20 cellular contexts compared by ENCODE assay signal in the genomic region with DNA sequence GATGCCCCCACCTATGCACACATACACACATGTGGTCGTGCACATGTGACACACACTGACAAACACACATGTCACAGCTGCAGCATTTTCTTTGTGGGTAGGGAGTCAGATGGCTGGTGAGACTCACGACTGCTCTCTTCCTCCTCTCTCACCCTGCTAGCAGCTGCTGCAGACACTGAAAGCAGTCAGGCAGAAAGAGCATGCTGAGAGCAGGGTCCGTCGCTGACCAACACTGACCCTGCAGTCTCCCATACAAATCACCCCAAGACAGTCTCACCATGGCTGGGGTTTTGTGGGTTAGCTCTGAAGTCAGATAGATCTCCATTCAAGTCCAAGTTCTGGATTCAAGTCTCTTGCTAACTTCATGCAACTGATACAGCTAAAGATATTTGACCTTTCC.
"Had no signal": no experiment of that assay in that cellular context is flagged by ENCODE, and none has a peak within 500 bp of the region (broad histone marks: within the 10 kb centered on the region; RNA-seq: fewer than 3 reads in every experiment).

No MANE protein-coding gene starts in this region.

- H3K4me3 ChIP-seq: esophagus muscularis mucosa, gastrocnemius medialis, lung, psoas muscle, sigmoid colon had no signal

- FAIRE-seq: colon, small intestine had no signal

- H3K27me3 Mint-ChIP-seq: dendritic cell treated with granulocyte-macrophage colony-stimulating factor and Interleukin-4, amounts not matched to agents 40 ng/mL and 50 ng/mL, for 4 days; effector memory CD8-positive, alpha-beta T cell had no signal

- H3K27ac ChIP-seq: epithelial cell of prostate, esophagus muscularis mucosa, gastrocnemius medialis, neutrophil, psoas muscle, sigmoid colon had no signal

- H3K9me3 ChIP-seq: esophagus muscularis mucosa, gastrocnemius medialis, neutrophil, psoas muscle, sigmoid colon had no signal

- H3K27me3 ChIP-seq: esophagus muscularis mucosa, gastrocnemius medialis, neutrophil, sigmoid colon had no signal

- DNase-seq: effector memory CD8-positive, alpha-beta T cell; gastrocnemius medialis; islet precursor cell; left ventricle myocardium superior; mesenchymal stem cell; midbrain; naive B cell; psoas muscle; sigmoid colon; small intestine; stimulated activated CD4-positive, alpha-beta T cell treated with anti-CD3 and anti-CD28 coated beads, Interleukin-12 subunit alpha, Interleukin-12 subunit beta, amount 100 ng/mL, for 4 hours; stimulated activated naive CD4-positive, alpha-beta T cell treated with Interleukin-2 at 50 U/mL for 16 hours; trophoblast cell had no signal

- H3K4me3 Mint-ChIP-seq: dendritic cell treated with granulocyte-macrophage colony-stimulating factor and Interleukin-4, amounts not matched to agents 40 ng/mL and 50 ng/mL, for 4 days; effector memory CD8-positive, alpha-beta T cell; naive B cell; nephron had no signal

- H3K27ac Mint-ChIP-seq: dendritic cell treated with granulocyte-macrophage colony-stimulating factor and Interleukin-4, amounts not matched to agents 40 ng/mL and 50 ng/mL, for 4 days; effector memory CD8-positive, alpha-beta T cell; naive B cell; nephron had no signal

- H3K36me3 ChIP-seq: esophagus muscularis mucosa, gastrocnemius medialis, neutrophil, sigmoid colon had no signal

- ATAC-seq: effector memory CD8-positive, alpha-beta T cell; gastrocnemius medialis; left ventricle myocardium superior; psoas muscle had no signal

- H3K4me1 ChIP-seq: esophagus muscularis mucosa, gastrocnemius medialis, psoas muscle, sigmoid colon had no signal

- H3K36me3 Mint-ChIP-seq: naive B cell had no signal

- H3K4me1 Mint-ChIP-seq: naive B cell had no signal

- H3K9me3 Mint-ChIP-seq: dendritic cell treated with granulocyte-macrophage colony-stimulating factor and Interleukin-4, amounts not matched to agents 40 ng/mL and 50 ng/mL, for 4 days; nephron had no signal
